ENCODE assay signal across 10 cellular contexts in the genomic region with DNA sequence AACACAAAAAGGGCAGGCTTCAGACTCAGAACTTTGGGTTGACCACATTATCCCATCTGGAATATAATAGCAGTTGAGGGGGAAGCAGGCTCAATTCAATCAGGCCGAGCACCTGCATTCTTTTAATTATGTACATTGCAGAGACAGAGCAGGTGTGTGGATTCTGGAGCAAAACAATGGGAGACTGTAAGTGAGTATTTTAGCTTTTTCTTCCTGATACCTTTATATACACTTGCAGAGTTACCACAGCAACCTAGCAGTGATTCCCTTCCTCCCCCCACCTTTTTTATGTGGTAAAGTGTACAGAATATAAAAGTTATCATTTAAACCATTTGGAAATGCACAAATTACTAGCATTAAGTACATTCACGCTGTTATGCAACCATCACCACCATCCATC. TPM values are rescaled to one million over a fixed set of nuclear protein-coding genes. Genes with fewer than 3 reads are reported as not detected.
"Had no signal": no experiment of that assay in that cellular context is flagged by ENCODE, and none has a peak within 500 bp of the region (broad histone marks: within the 10 kb centered on the region; RNA-seq: fewer than 3 reads in every experiment).

No MANE protein-coding gene starts in this region.

RNA-seq across cellular contexts. Expression of a gene that starts 6.8 kb away (rescaled TPM):
- total RNA-seq: hepatocyte, kidney, kidney epithelial cell, left cardiac atrium, left ventricle myocardium inferior, left ventricle myocardium superior, lung microvascular endothelial cell, mesenteric fat pad, mesothelial cell of epicardium, myocyte had no signal
